ENCODE assay signal across 9 cellular contexts in the genomic region with DNA sequence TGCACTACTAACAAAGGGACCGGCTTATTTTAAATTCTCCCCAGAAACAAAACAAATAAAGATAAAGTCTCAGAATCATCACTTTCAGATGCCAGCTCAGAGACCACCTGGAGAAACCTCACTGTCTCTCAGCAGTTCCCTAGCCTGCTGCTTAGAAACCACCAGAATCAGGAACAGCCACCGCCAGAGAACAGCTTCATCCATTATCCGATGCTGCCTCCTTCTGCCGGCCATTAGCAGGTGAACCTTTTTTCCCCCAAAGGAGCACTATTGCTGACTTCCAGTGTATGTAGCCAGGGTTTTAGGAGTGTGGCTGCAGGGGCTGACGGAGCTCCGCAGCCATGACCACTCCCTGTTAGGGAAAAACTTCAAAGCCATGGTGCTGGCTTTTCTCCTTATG.
DNase-seq lines count a peak whose midpoint lies in the region; ATAC-seq and TF ChIP-seq lines count a peak whose summit lies in the region.
"Had no signal": no experiment of that assay in that cellular context is flagged by ENCODE, and none has a peak within 500 bp of the region (broad histone marks: within the 10 kb centered on the region; RNA-seq: fewer than 3 reads in every experiment).

No MANE protein-coding gene starts in this region.

- H3K4me1 ChIP-seq in Panc1 (ENCODE audit: control insufficient read depth, insufficient read depth, low read length) (no peaks in the 10 kb centered on the region), neural progenitor cell (peaks cover 37% of the 10 kb centered on the region)

- BruUV-seq in Panc1 (replicated peaks; lab: Mats Ljungman, UMichigan) = no TSS peak

- no peak overlapping the region for H3K4me3 Mint-ChIP-seq in neural progenitor cell
- H3K4me3 Mint-ChIP-seq: natural killer cell treated with Interleukin-12 subunit alpha and Interleukin-12 subunit beta and Interleukin-15 and Interleukin-18, amount 100 ng/mL, for 72 hours had no signal

- CTCF ChIA-PET in Panc1 (lab: Charles Lee) = no interaction called here

- intact Hi-C loops in Panc1 (cut with micrococcal nuclease; ENCODE audit: unreplicated experiment) = no loop called here

- H3K4me2 ChIP-seq in neural progenitor cell = peak overlapping the region; percentile 32

- POLR2A ChIA-PET in Panc1 (lab: Charles Lee) = no interaction called here

- H3K27me3 ChIP-seq in Panc1 (ENCODE audit: control insufficient read depth, insufficient read depth, low read length) (no peaks in the 10 kb centered on the region), neural progenitor cell (no peaks in the 10 kb centered on the region)

- no peaks in the 10 kb centered on the region for H3K36me3 Mint-ChIP-seq in neural progenitor cell
- H3K36me3 Mint-ChIP-seq: natural killer cell treated with Interleukin-12 subunit alpha and Interleukin-12 subunit beta and Interleukin-15 and Interleukin-18, amount 100 ng/mL, for 72 hours had no signal

- TF ChIP-seq CTCF in GM13976 (IDR thresholded peaks at IDR 0.05; ENCODE audit: borderline replicate concordance, control extremely low read depth, extremely low read depth, insufficient read depth, missing control alignments) (peak; percentile 13), Panc1 (IDR thresholded peaks at IDR 0.05) (peak; percentile 58), fibroblast of mammary gland (conservative IDR thresholded peaks at IDR 0.05; ENCODE audit: control insufficient read depth, insufficient read depth, low read depth, low read length) (peak; percentile 66), neural progenitor cell (IDR thresholded peaks at IDR 0.05) (peak; percentile 86)

- H3K4me3 ChIP-seq in Panc1 (ENCODE audit: low read depth in 2 of 2, low read length in 2 of 2) (no peak overlapping the region), fibroblast of mammary gland (ENCODE audit: control insufficient read depth, low read depth, low read length) (no peak overlapping the region), neural progenitor cell (no peak overlapping the region)

- peaks cover 23% of the 10 kb centered on the region for H3F3A ChIP-seq in neural progenitor cell (ENCODE audit: low read depth)

- H3K9ac ChIP-seq in neural progenitor cell = no peak overlapping the region

- H3K27me3 Mint-ChIP-seq in neural progenitor cell (ENCODE audit: insufficient read depth, low read depth) = peaks cover 2% of the 10 kb centered on the region

- peak; percentile 74 for ATAC-seq in Panc1
- ATAC-seq in GM18517 (IDR thresholded peaks at IDR 0.05; ENCODE audit: unreplicated experiment) = no peak
- ATAC-seq in GM18909 (IDR thresholded peaks at IDR 0.05; ENCODE audit: poor library complexity, unreplicated experiment) = no peak

- peaks cover 7% of the 10 kb centered on the region for H3K9me3 Mint-ChIP-seq in neural progenitor cell

- peaks cover 19% of the 10 kb centered on the region for H3K4me1 Mint-ChIP-seq in neural progenitor cell

- no peak overlapping the region for H3K27ac ChIP-seq in Panc1 (ENCODE audit: low read length)
- H3K27ac ChIP-seq in neural progenitor cell = no peak overlapping the region

- H3K27ac Mint-ChIP-seq in neural progenitor cell = no peak overlapping the region
- H3K27ac Mint-ChIP-seq: natural killer cell treated with Interleukin-12 subunit alpha and Interleukin-12 subunit beta and Interleukin-15 and Interleukin-18, amount 100 ng/mL, for 72 hours had no signal

- no peaks in the 10 kb centered on the region for H4K20me1 ChIP-seq in neural progenitor cell (ENCODE audit: low read depth)

- H2AFZ ChIP-seq in neural progenitor cell (replicated peaks) = no peak overlapping the region

- DNase-seq in GM13976 (ENCODE audit: low spot score) = no peak
- DNase-seq in Panc1 (ENCODE audit: low read depth, low spot score) = no peak
- peak; percentile 54 for DNase-seq in fibroblast of mammary gland (ENCODE audit: low read depth)
- DNase-seq in neural progenitor cell (ENCODE audit: low spot score) = peak; percentile 84
- no peak for DNase-seq in SKM-1 (lab: John Stamatoyannopoulos, UW; ENCODE audit: unreplicated experiment)
- no peak for DNase-seq in activated gamma-delta T cell treated with Interleukin-2 at 50 U/mL for 16 hours

- in situ Hi-C loops in GM13976 (cut with MboI; ENCODE audit: low sequenced_read_pairs, unreplicated experiment) = no loop called here
- in situ Hi-C loops in Panc1 (cut with HindIII; ENCODE audit: low pct_unique_long_range_greater_than_20kb, low sequenced_read_pairs) = no loop called here

- no peaks in the 10 kb centered on the region for H3K36me3 ChIP-seq in Panc1 (ENCODE audit: control insufficient read depth, insufficient read depth, low read length)
- H3K36me3 ChIP-seq in neural progenitor cell = peaks cover 3% of the 10 kb centered on the region

- H3K9me3 ChIP-seq in Panc1 (ENCODE audit: control insufficient read depth, insufficient read depth, low read depth, low read length) (no peaks in the 10 kb centered on the region), neural progenitor cell (ENCODE audit: low read depth) (peaks cover 7% of the 10 kb centered on the region)

- no peaks in the 10 kb centered on the region for H3K79me2 ChIP-seq in neural progenitor cell (ENCODE audit: low read depth)

Comparison
In these comparisons a context has a peak if more than half of its experiments do, and no peak if none do; other contexts are left out.
1. DNase-seq: peak in fibroblast of mammary gland (single experiment) and neural progenitor cell (single experiment); none in GM13976 (single experiment), Panc1 (single experiment), SKM-1 (single experiment) and activated gamma-delta T cell treated with Interleukin-2 at 50 U/mL for 16 hours (single experiment).
2. CTCF ChIP-seq: peak in every context shown above with its lines; median percentile 86 in neural progenitor cell; 66 in fibroblast of mammary gland; 58 in Panc1; 13 in GM13976.